ENCODE assay signal across 15 cellular contexts in the genomic region with DNA sequence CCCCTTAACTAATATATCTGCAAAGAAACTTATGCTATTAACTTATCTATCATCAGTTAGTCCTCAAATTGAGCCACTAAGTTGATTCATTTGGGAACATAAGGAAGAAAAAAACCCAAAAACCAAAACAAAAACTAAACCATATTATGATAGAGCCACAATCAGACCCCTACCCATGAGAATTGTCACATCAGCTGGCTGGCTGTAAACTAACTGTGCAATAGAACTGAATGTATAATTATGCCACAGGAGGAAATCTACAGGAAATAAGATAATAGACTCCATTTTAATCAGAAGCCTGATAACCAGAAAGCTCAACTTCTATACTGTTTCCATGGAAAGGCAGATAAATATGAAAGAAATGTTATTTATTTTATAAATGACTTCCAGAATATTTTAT.
DNase-seq lines count a peak whose midpoint lies in the region; ATAC-seq and TF ChIP-seq lines count a peak whose summit lies in the region.
"Had no signal": no experiment of that assay in that cellular context is flagged by ENCODE, and none has a peak within 500 bp of the region (broad histone marks: within the 10 kb centered on the region; RNA-seq: fewer than 3 reads in every experiment).

No MANE protein-coding gene starts in this region.

- H3F3A ChIP-seq in Loucy (ENCODE audit: low read depth), result no peaks in the 10 kb centered on the region

- H3K36me3 ChIP-seq in ACC112 (ENCODE audit: insufficient read depth, low read length) (peaks cover 22% of the 10 kb centered on the region), Loucy (ENCODE audit: insufficient read depth, low read length) (no peaks in the 10 kb centered on the region)

- H3K4me2 ChIP-seq in Loucy (ENCODE audit: low read depth, low read length, poor library complexity, severe bottlenecking), result peak overlapping the region; percentile 71

- H3K27me3 ChIP-seq in ACC112 (ENCODE audit: insufficient read depth, low read length) (no peaks in the 10 kb centered on the region), Loucy (ENCODE audit: insufficient read depth, low read length, poor library complexity, severe bottlenecking) (no peaks in the 10 kb centered on the region)

- no peak for TF ChIP-seq CTCF in Loucy (conservative IDR thresholded peaks at IDR 0.05; ENCODE audit: low read length)
- no peak for TF ChIP-seq CTCF in osteocyte (IDR thresholded peaks at IDR 0.05)

- H3K79me2 ChIP-seq in ACC112 (ENCODE audit: control insufficient read depth, insufficient read depth, low read length, unreplicated experiment) (no peaks in the 10 kb centered on the region), Loucy (ENCODE audit: insufficient read depth, low read length) (no peaks in the 10 kb centered on the region)

- H3K4me1 Mint-ChIP-seq in osteocyte (ENCODE audit: unreplicated experiment), result peaks cover 28% of the 10 kb centered on the region

- H3K27me3 Mint-ChIP-seq in osteocyte (ENCODE audit: unreplicated experiment), result no peaks in the 10 kb centered on the region
- H3K27me3 Mint-ChIP-seq: IgD-negative memory B cell had no signal

- H3K4me1 ChIP-seq in ACC112 (ENCODE audit: control insufficient read depth, insufficient read depth, low read length, unreplicated experiment) (peaks cover 36% of the 10 kb centered on the region), Loucy (ENCODE audit: insufficient read depth, low read length, poor library complexity, severe bottlenecking) (peaks cover 45% of the 10 kb centered on the region)

- no peaks in the 10 kb centered on the region for H3K9me3 Mint-ChIP-seq in osteocyte (ENCODE audit: unreplicated experiment)
- H3K9me3 Mint-ChIP-seq: CD14-positive monocyte, IgD-negative memory B cell had no signal

- H3K4me3 ChIP-seq in ACC112 (ENCODE audit: low read depth, low read length) (no peak overlapping the region), Loucy (ENCODE audit: low read length, poor library complexity, severe bottlenecking) (no peak overlapping the region)

- H3K27ac Mint-ChIP-seq in osteocyte (ENCODE audit: unreplicated experiment), result peak overlapping the region; percentile 29
- H3K27ac Mint-ChIP-seq: IgD-negative memory B cell had no signal

- H4K20me1 ChIP-seq in Loucy (ENCODE audit: insufficient read depth, low read length, poor library complexity, severe bottlenecking), result no peaks in the 10 kb centered on the region

- H2AFZ ChIP-seq in ACC112 (ENCODE audit: low read length, unreplicated experiment) (no peak overlapping the region), Loucy (ENCODE audit: low read length) (no peak overlapping the region)

- no peaks in the 10 kb centered on the region for H3K9me2 ChIP-seq in Loucy (replicated peaks; ENCODE audit: low read depth, low read length)

- peaks cover 56% of the 10 kb centered on the region for H3K36me3 Mint-ChIP-seq in osteocyte (ENCODE audit: unreplicated experiment)
- H3K36me3 Mint-ChIP-seq: IgD-negative memory B cell had no signal

- no peak for ATAC-seq in GM18858 (IDR thresholded peaks at IDR 0.05; ENCODE audit: unreplicated experiment)

- peak overlapping the region; percentile 94 for H3K27ac ChIP-seq in ACC112 (ENCODE audit: low read depth, low read length)

- no peaks in the 10 kb centered on the region for H3K9me3 ChIP-seq in Loucy (ENCODE audit: insufficient read depth, low read depth, low read length)

- H3K9ac ChIP-seq in Loucy (ENCODE audit: low read depth, low read length, poor library complexity, severe bottlenecking), result no peak overlapping the region

- H3K4me3 Mint-ChIP-seq in osteocyte (ENCODE audit: unreplicated experiment), result no peak overlapping the region
- H3K4me3 Mint-ChIP-seq: IgD-negative memory B cell had no signal

- DNase-seq in dermis blood vessel endothelial cell, result peak; percentile 28
- DNase-seq in osteocyte (ENCODE audit: extremely low spot score, unreplicated experiment), result no peak
- DNase-seq in hepatic stellate cell (ENCODE audit: low spot score), result no peak
- no peak for DNase-seq in activated T-cell treated with anti-CD3 and anti-CD28 coated beads for 4 hours
- no peak for DNase-seq in HPDE6-E6E7 (ENCODE audit: extremely low spot score)
- DNase-seq: DMS153, NCI-H187, NCI-H446, NCI-H69, SHP77 had no signal
